In genomic region chr6:45299096-45299581, GRCh38 we compare ENCODE assay signal across 8 cellular contexts.
"Had no signal": no experiment of that assay in that cellular context is flagged by ENCODE, and none has a peak within 500 bp of the region (broad histone marks: within the 10 kb centered on the region; RNA-seq: fewer than 3 reads in every experiment).

No MANE protein-coding gene starts in this region.

- FAIRE-seq: H1, H54, HTR-8/SVneo had no signal

- H2AFZ ChIP-seq: GM23338 had no signal

- H3K4me3 ChIP-seq: GM23338 had no signal

- H3K27ac Mint-ChIP-seq: GM23338, H9, HFFc6, IgD-negative memory B cell had no signal

- H3K4me3 Mint-ChIP-seq: GM23338, H9, HFFc6, IgD-negative memory B cell had no signal

- H3K4me1 Mint-ChIP-seq: GM23338 had no signal

- DNase-seq: H9, HCEC 1CT, HFFc6 had no signal

- H3K4me2 ChIP-seq: GM23338 had no signal

- H3K9me3 Mint-ChIP-seq: HFFc6 had no signal

- ATAC-seq: GM23338 had no signal

- H3K27me3 Mint-ChIP-seq: IgD-negative memory B cell had no signal
